19 cellular contexts compared by ENCODE assay signal in the genomic region with DNA sequence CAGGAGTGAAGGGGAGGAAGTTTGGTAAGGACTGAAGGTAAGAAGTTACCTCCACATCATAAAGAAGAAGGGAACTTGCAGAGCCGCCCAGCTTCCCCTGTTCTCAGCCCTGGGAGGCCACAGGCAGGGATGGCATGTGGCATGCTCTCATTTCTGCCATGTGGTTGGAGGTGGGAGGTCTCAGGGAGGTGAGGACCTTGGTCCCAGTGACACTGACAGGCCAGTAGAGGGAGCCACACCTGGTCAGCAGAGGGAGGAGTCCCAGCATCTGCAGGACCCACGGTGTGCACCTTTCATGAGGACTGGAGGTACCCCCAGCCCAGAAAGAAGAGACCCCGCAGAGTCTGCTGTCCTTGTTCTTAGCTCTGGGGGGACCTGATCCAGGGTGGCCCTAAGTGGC. TPM values are rescaled to one million over a fixed set of nuclear protein-coding genes. Genes with fewer than 3 reads are reported as not detected.
A peak's percentile ranks its signal among the peaks of the same experiment; 100 is the strongest.
DNase-seq lines count a peak whose midpoint lies in the region; ATAC-seq, FAIRE-seq and TF ChIP-seq lines count a peak whose summit lies in the region.
"Not testable (repeated sequence)": the region's sequence is repeated elsewhere in the genome, so short reads cannot be mapped to it uniquely, and the experiment has no call there.
"Had no signal": no experiment of that assay in that cellular context is flagged by ENCODE, and none has a peak within 500 bp of the region (broad histone marks: within the 10 kb centered on the region; RNA-seq: fewer than 3 reads in every experiment).

No MANE protein-coding gene starts in this region.

- peak; percentile 90 for ATAC-seq in GM18868 (IDR thresholded peaks at IDR 0.05; ENCODE audit: unreplicated experiment)
- peak; percentile 96 for ATAC-seq in GM19463 (IDR thresholded peaks at IDR 0.05; ENCODE audit: unreplicated experiment)
- peak; percentile 67 for ATAC-seq in GM21825 (IDR thresholded peaks at IDR 0.05; ENCODE audit: unreplicated experiment)
- peak; percentile 54 for ATAC-seq in HG02970 (IDR thresholded peaks at IDR 0.05; ENCODE audit: low FRiP score, unreplicated experiment)
- peak; percentile 72 for ATAC-seq in HG03442 (IDR thresholded peaks at IDR 0.05; ENCODE audit: unreplicated experiment)
- ATAC-seq in activated T-helper 17 cell treated with anti-CD3 and anti-CD28 coated beads, Interleukin-2, amount 50 U/mL, for 72 hours (replicated peaks) = peak; percentile 52
- ATAC-seq in left colon = peak; percentile 46

- peak; percentile 99 for FAIRE-seq in GM12891 (lab: Jason Lieb, UNC)

- intact Hi-C loops in left colon (cut with DNase I, micrococcal nuclease) = not testable (repeated sequence)

- H3K9me3 Mint-ChIP-seq in activated T-helper 17 cell treated with anti-CD3 and anti-CD28 coated beads, Interleukin-2, amount 50 U/mL, for 72 hours = not testable (repeated sequence)

- not testable (repeated sequence) for H3K36me3 Mint-ChIP-seq in activated T-helper 17 cell treated with anti-CD3 and anti-CD28 coated beads, Interleukin-2, amount 50 U/mL, for 72 hours (ENCODE audit: low read depth)

- TF ChIP-seq POLR2A in GM12891 (IDR thresholded peaks at IDR 0.05; ENCODE audit: low read depth, low read length) = not testable (repeated sequence)

- not testable (repeated sequence) for H3K4me1 Mint-ChIP-seq in activated T-helper 17 cell treated with anti-CD3 and anti-CD28 coated beads, Interleukin-2, amount 50 U/mL, for 72 hours

- not testable (repeated sequence) for H3K4me3 Mint-ChIP-seq in activated T-helper 17 cell treated with anti-CD3 and anti-CD28 coated beads, Interleukin-2, amount 50 U/mL, for 72 hours

- H3K27me3 Mint-ChIP-seq in activated T-helper 17 cell treated with anti-CD3 and anti-CD28 coated beads, Interleukin-2, amount 50 U/mL, for 72 hours = not testable (repeated sequence)

- DNase-seq in GM12891 (ENCODE audit: insufficient read length, low spot score); left colon: not testable (repeated sequence)

- not testable (repeated sequence) for H3K27ac Mint-ChIP-seq in activated T-helper 17 cell treated with anti-CD3 and anti-CD28 coated beads, Interleukin-2, amount 50 U/mL, for 72 hours

RNA-seq across cellular contexts. Expression of gene MAGEA3, which starts 17.6 kb away (rescaled TPM):
- not detected for polyA plus RNA-seq in GM12891 (2012; ENCODE audit: low read depth, missing spikeins)
- total RNA-seq in activated T-helper 17 cell treated with anti-CD3 and anti-CD28 coated beads, Interleukin-2, amount 50 U/mL, for 72 hours = not detected
- not detected for total RNA-seq in left colon
- total RNA-seq: cardiac muscle cell; CD8-positive, alpha-beta memory T cell; endodermal cell; glomerular endothelial cell; kidney epithelial cell; lung microvascular endothelial cell; sciatic nerve; subcutaneous adipose tissue had no signal
- polyA plus RNA-seq: cardiac muscle cell; CD8-positive, alpha-beta memory T cell had no signal

RNA-seq across cellular contexts. Expression of gene CSAG2, which starts 28.1 kb away (rescaled TPM):
- not detected for polyA plus RNA-seq in GM12891 (2012; ENCODE audit: low read depth, missing spikeins)
- total RNA-seq in activated T-helper 17 cell treated with anti-CD3 and anti-CD28 coated beads, Interleukin-2, amount 50 U/mL, for 72 hours = not detected
- not detected for total RNA-seq in left colon
- total RNA-seq: A172; cardiac muscle cell; CD8-positive, alpha-beta memory T cell; glomerular endothelial cell; kidney epithelial cell; lung microvascular endothelial cell; sciatic nerve; SJCRH30; subcutaneous adipose tissue; upper lobe of left lung had no signal
- polyA plus RNA-seq: cardiac muscle cell; CD8-positive, alpha-beta memory T cell had no signal

RNA-seq across cellular contexts. Expression of gene MAGEA2B, which starts 33.4 kb away (rescaled TPM):
- not detected for polyA plus RNA-seq in GM12891 (2012; ENCODE audit: low read depth, missing spikeins)
- total RNA-seq in activated T-helper 17 cell treated with anti-CD3 and anti-CD28 coated beads, Interleukin-2, amount 50 U/mL, for 72 hours = not detected
- total RNA-seq in left colon = not detected
- total RNA-seq: A172; cardiac muscle cell; CD8-positive, alpha-beta memory T cell; endodermal cell; glomerular endothelial cell; kidney epithelial cell; lung microvascular endothelial cell; sciatic nerve; subcutaneous adipose tissue; upper lobe of left lung had no signal
- polyA plus RNA-seq: CD8-positive, alpha-beta memory T cell had no signal

RNA-seq across cellular contexts. Expression of gene GABRQ, which starts 43.3 kb away (rescaled TPM):
- polyA plus RNA-seq in GM12891 (2012; ENCODE audit: low read depth, missing spikeins) = not detected
- under 1 TPM in 1 of 2 donors, not detected in 1; 0.05 TPM for total RNA-seq in activated T-helper 17 cell treated with anti-CD3 and anti-CD28 coated beads, Interleukin-2, amount 50 U/mL, for 72 hours
- under 1 TPM in 1 of 2 donors, not detected in 1; 0.03 TPM for total RNA-seq in left colon
- total RNA-seq: A172; CD8-positive, alpha-beta memory T cell; glomerular endothelial cell; lung microvascular endothelial cell; subcutaneous adipose tissue; upper lobe of left lung had no signal
- polyA plus RNA-seq: cardiac muscle cell; CD8-positive, alpha-beta memory T cell had no signal

RNA-seq across cellular contexts. Expression of gene CSAG1, which starts 52.5 kb away (rescaled TPM):
- not detected for polyA plus RNA-seq in GM12891 (2012; ENCODE audit: low read depth, missing spikeins)
- total RNA-seq in activated T-helper 17 cell treated with anti-CD3 and anti-CD28 coated beads, Interleukin-2, amount 50 U/mL, for 72 hours = not detected
- not detected for total RNA-seq in left colon
- total RNA-seq: A172; cardiac muscle cell; CD8-positive, alpha-beta memory T cell; endodermal cell; glomerular endothelial cell; kidney epithelial cell; lung microvascular endothelial cell; sciatic nerve; subcutaneous adipose tissue; upper lobe of left lung had no signal
- polyA plus RNA-seq: cardiac muscle cell; CD8-positive, alpha-beta memory T cell had no signal

Comparison
In these comparisons a context has a peak if more than half of its experiments do, and no peak if none do; other contexts are left out.
1. ATAC-seq: peak in every context shown above with its lines; median percentile 96 in GM19463; 90 in GM18868; 72 in HG03442; 67 in GM21825; 54 in HG02970; 52 in activated T-helper 17 cell treated with anti-CD3 and anti-CD28 coated beads, Interleukin-2, amount 50 U/mL, for 72 hours; 46 in left colon.